Comparison of ENCODE assay signal across 8 cellular contexts in genomic region chr15:74540135-74540760, GRCh38. TPM values are rescaled to one million over a fixed set of nuclear protein-coding genes. Genes with fewer than 3 reads are reported as not detected.
A peak's percentile ranks its signal among the peaks of the same experiment; 100 is the strongest.
DNase-seq lines count a peak whose midpoint lies in the region; ATAC-seq and TF ChIP-seq lines count a peak whose summit lies in the region.

No MANE protein-coding gene starts in this region.

- H3K27ac Mint-ChIP-seq in activated naive CD4-positive, alpha-beta T cell treated with anti-CD3 and anti-CD28 coated beads, Interleukin-2, amount 10 ng/mL, durations not matched to agents 7 days and 5 days = peak overlapping the region; percentile 97

- no peak for ATAC-seq in body of pancreas
- no peak for ATAC-seq in lung (ENCODE audit: insufficient read depth, low FRiP score)
- no peak for ATAC-seq in HG02885 (IDR thresholded peaks at IDR 0.05; ENCODE audit: poor library complexity, unreplicated experiment)
- no peak for ATAC-seq in HG03520 (IDR thresholded peaks at IDR 0.05; ENCODE audit: unreplicated experiment)

- no peaks in the 10 kb centered on the region for H3K27me3 Mint-ChIP-seq in activated naive CD4-positive, alpha-beta T cell treated with anti-CD3 and anti-CD28 coated beads, Interleukin-2, amount 10 ng/mL, durations not matched to agents 7 days and 5 days

- CTCF ChIA-PET in activated naive CD4-positive, alpha-beta T cell treated with anti-CD3 and anti-CD28 coated beads, Interleukin-2, amount 10 ng/mL, durations not matched to agents 7 days and 5 days (lab: Charles Lee) = interaction anchor here (0.6 to 2.2 kb wide), 3 partner anchors 77 to 164 kb away, joined by 4 to 11 read pairs (median 6); no protein-coding TSS in a partner anchor

- no peaks in the 10 kb centered on the region for H3K9me3 Mint-ChIP-seq in activated naive CD4-positive, alpha-beta T cell treated with anti-CD3 and anti-CD28 coated beads, Interleukin-2, amount 10 ng/mL, durations not matched to agents 7 days and 5 days

- peak overlapping the region; percentile 93 for H3K4me3 Mint-ChIP-seq in activated naive CD4-positive, alpha-beta T cell treated with anti-CD3 and anti-CD28 coated beads, Interleukin-2, amount 10 ng/mL, durations not matched to agents 7 days and 5 days

- TF ChIP-seq CTCF in LNCaP clone FGC (IDR thresholded peaks at IDR 0.05; ENCODE audit: control insufficient read depth, extremely low read depth, insufficient read depth) = no peak
- no peak for TF ChIP-seq CTCF in body of pancreas (IDR thresholded peaks at IDR 0.05)
- no peak for TF ChIP-seq CTCF in lung (IDR thresholded peaks at IDR 0.05; ENCODE audit: control extremely low read depth, extremely low read depth)
- no peak for TF ChIP-seq CTCF in vagina (IDR thresholded peaks at IDR 0.05)

- TF ChIP-seq POLR2A in body of pancreas (IDR thresholded peaks at IDR 0.05) = no peak
- TF ChIP-seq POLR2A in vagina (IDR thresholded peaks at IDR 0.05) = no peak

- intact Hi-C loops in body of pancreas (cut with DNase I) = loop anchor here (10.0 kb wide), 1 partner anchor 155 kb away; the partner anchor contains the start of gene EDC3
- intact Hi-C loops in vagina (cut with DNase I) = no loop called here

- DNase-seq in activated naive CD4-positive, alpha-beta T cell treated with anti-CD3 and anti-CD28 coated beads, Interleukin-2, amount 10 ng/mL, durations not matched to agents 7 days and 5 days = peak; percentile 33
- no peak for DNase-seq in activated naive CD4-positive, alpha-beta T cell treated with anti-CD3 and anti-CD28 coated beads, Interleukin-2, amount 50 U/mL, for 16 hours
- DNase-seq in LNCaP clone FGC (ENCODE audit: low read depth) = no peak
- no peak for DNase-seq in body of pancreas
- DNase-seq in lung (ENCODE audit: low spot score) = no peak
- peak in 1 of 2 donors; percentile 87 for DNase-seq in vagina (ENCODE audit: extremely low spot score in 2 of 2)

- H3K4me3 ChIP-seq in LNCaP clone FGC (ENCODE audit: low read depth, low read length) (peak overlapping the region; percentile 98), body of pancreas (peak overlapping the region; percentile 56 to 62), lung (peak overlapping the region; percentile 86), vagina (peak overlapping the region; percentile 76 to 91)

- H3K27ac ChIP-seq in body of pancreas (peak overlapping the region; percentile 52 to 84 (median 64)), lung (ENCODE audit: low read depth in 1 of 2, low read length in 1 of 2) (peak overlapping the region; percentile 2 to 90), vagina (no peak overlapping the region)

- H3K36me3 ChIP-seq in body of pancreas (replicated peaks in 1 of 2; ENCODE audit: insufficient read depth in 1 of 2, low read depth in 2 of 2) (no peaks in the 10 kb centered on the region), lung (ENCODE audit: control insufficient read depth in 2 of 2, insufficient read depth in 2 of 2, low read length in 2 of 2) (no peaks in the 10 kb centered on the region), vagina (no peaks in the 10 kb centered on the region)

- H3K4me1 ChIP-seq in body of pancreas (peaks cover 34% of the 10 kb centered on the region), lung (ENCODE audit: control insufficient read depth in 2 of 2, insufficient read depth in 2 of 2, low read length in 2 of 2) (peaks cover 5% of the 10 kb centered on the region in 2 donors), vagina (peaks cover 34% of the 10 kb centered on the region)

- peaks cover 47% of the 10 kb centered on the region for H3K4me1 Mint-ChIP-seq in activated naive CD4-positive, alpha-beta T cell treated with anti-CD3 and anti-CD28 coated beads, Interleukin-2, amount 10 ng/mL, durations not matched to agents 7 days and 5 days

- no peaks in the 10 kb centered on the region for H3K27me3 ChIP-seq in body of pancreas
- no peaks in the 10 kb centered on the region for H3K27me3 ChIP-seq in lung (ENCODE audit: control insufficient read depth, insufficient read depth)
- H3K27me3 ChIP-seq in vagina = no peaks in the 10 kb centered on the region

- H3K36me3 Mint-ChIP-seq in activated naive CD4-positive, alpha-beta T cell treated with anti-CD3 and anti-CD28 coated beads, Interleukin-2, amount 10 ng/mL, durations not matched to agents 7 days and 5 days = peaks cover 29% of the 10 kb centered on the region

- WGBS in body of pancreas, 2 donors = 6 to 9% methylated on average over 19 of the region's 19 CpGs
- 6 to 7% methylated on average over 19 of the region's 19 CpGs for WGBS in lung, 2 donors

- H3K9me3 ChIP-seq in body of pancreas (no peaks in the 10 kb centered on the region), lung (ENCODE audit: control insufficient read depth in 2 of 2, insufficient read depth in 1 of 2, low read length in 1 of 2) (no peaks in the 10 kb centered on the region), vagina (no peaks in the 10 kb centered on the region)

RNA-seq across cellular contexts. Expression of gene ARID3B, which starts 0.8 kb away (rescaled TPM):
- total RNA-seq in body of pancreas = 10 to 100 TPM in 1 of 2 donors, 1 to 10 TPM in 1; 2.9 to 22.4 TPM
- 10 to 100 TPM; 10.3 to 10.5 TPM for total RNA-seq in lung
- 10 to 100 TPM in 1 of 2 donors, 1 to 10 TPM in 1; 6.6 to 10.1 TPM for polyA plus RNA-seq in lung
- total RNA-seq in vagina = 15.2 TPM
